Comparison of ENCODE assay signal across 10 cellular contexts in the genomic region with DNA sequence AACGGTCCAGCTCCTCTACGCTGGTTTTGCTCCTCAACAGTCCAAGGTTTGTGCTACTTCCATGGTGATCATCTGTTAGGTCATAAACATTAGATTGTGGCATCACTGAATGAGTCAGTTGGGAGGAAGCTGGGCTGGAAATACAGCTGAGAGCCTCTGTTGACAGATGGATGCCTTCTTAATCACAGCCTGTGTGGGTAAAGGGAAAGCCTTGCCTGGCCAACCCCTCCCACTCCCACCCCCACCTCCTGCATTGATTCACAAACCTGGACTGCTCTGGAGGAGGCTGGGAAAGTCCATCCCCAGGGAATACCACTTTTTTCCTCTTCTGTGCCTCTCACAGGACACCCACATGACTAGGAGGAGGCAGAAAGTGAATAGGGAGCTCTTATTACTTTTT.
DNase-seq lines count a peak whose midpoint lies in the region; ATAC-seq and TF ChIP-seq lines count a peak whose summit lies in the region.
"Had no signal": no experiment of that assay in that cellular context is flagged by ENCODE, and none has a peak within 500 bp of the region (broad histone marks: within the 10 kb centered on the region; RNA-seq: fewer than 3 reads in every experiment).

No MANE protein-coding gene starts in this region.

- DNase-seq in AG10803 (ENCODE audit: low read depth), result peak; percentile 100
- DNase-seq in NAMALWA (ENCODE audit: low spot score), result peak; percentile 62
- DNase-seq in chondrocyte (ENCODE audit: low spot score), result no peak
- DNase-seq in mucosa of descending colon, result no peak
- DNase-seq in nephron progenitor cell, result no peak
- no peak for DNase-seq in stimulated activated CD4-positive, alpha-beta T cell treated with anti-CD3 and anti-CD28 coated beads, Interleukin-4, amount 100 ng/mL, for 24 hours
- DNase-seq: activated naive CD8-positive, alpha-beta T cell treated with anti-CD3 and anti-CD28 coated beads, Interleukin-2, amount 10 ng/mL, durations not matched to agents 7 days and 5 days had no signal

- peaks cover 52% of the 10 kb centered on the region for H3K4me1 Mint-ChIP-seq in chondrocyte (ENCODE audit: low read depth)
- peaks cover 22% of the 10 kb centered on the region for H3K4me1 Mint-ChIP-seq in nephron progenitor cell

- H3K27me3 Mint-ChIP-seq in chondrocyte (ENCODE audit: low read depth) (no peaks in the 10 kb centered on the region), nephron progenitor cell (ENCODE audit: low read depth, poor library complexity) (peaks cover 3% of the 10 kb centered on the region)

- H3K36me3 Mint-ChIP-seq in chondrocyte (ENCODE audit: low read depth) (no peaks in the 10 kb centered on the region), nephron progenitor cell (ENCODE audit: low read depth) (no peaks in the 10 kb centered on the region)
- H3K36me3 Mint-ChIP-seq: activated naive CD8-positive, alpha-beta T cell treated with anti-CD3 and anti-CD28 coated beads, Interleukin-2, amount 10 ng/mL, durations not matched to agents 7 days and 5 days had no signal

- H3K4me1 ChIP-seq in mucosa of descending colon (ENCODE audit: low read depth), result no peaks in the 10 kb centered on the region

- H3K27ac Mint-ChIP-seq in chondrocyte (ENCODE audit: unreplicated experiment) (peak overlapping the region; percentile 95), nephron progenitor cell (no peak overlapping the region)
- H3K27ac Mint-ChIP-seq: activated naive CD8-positive, alpha-beta T cell treated with anti-CD3 and anti-CD28 coated beads, Interleukin-2, amount 10 ng/mL, durations not matched to agents 7 days and 5 days had no signal

- no peaks in the 10 kb centered on the region for H3K9me3 Mint-ChIP-seq in chondrocyte (ENCODE audit: low read depth)
- no peaks in the 10 kb centered on the region for H3K9me3 Mint-ChIP-seq in nephron progenitor cell
- H3K9me3 Mint-ChIP-seq: activated naive CD8-positive, alpha-beta T cell treated with anti-CD3 and anti-CD28 coated beads, Interleukin-2, amount 10 ng/mL, durations not matched to agents 7 days and 5 days had no signal

- no peaks in the 10 kb centered on the region for H3K36me3 ChIP-seq in mucosa of descending colon (ENCODE audit: low read depth)

- TF ChIP-seq CTCF in AG10803 (conservative IDR thresholded peaks at IDR 0.05; ENCODE audit: low read length) (no peak), chondrocyte (IDR thresholded peaks at IDR 0.05) (no peak), mucosa of descending colon (IDR thresholded peaks at IDR 0.05) (no peak), nephron progenitor cell (IDR thresholded peaks at IDR 0.05) (no peak)

- peak; percentile 78 for ATAC-seq in mucosa of descending colon
- ATAC-seq in GM19452 (IDR thresholded peaks at IDR 0.05; ENCODE audit: unreplicated experiment), result no peak
- ATAC-seq in HG02588 (IDR thresholded peaks at IDR 0.05; ENCODE audit: unreplicated experiment), result no peak
- ATAC-seq: GM12878 had no signal

- H3K4me3 ChIP-seq in AG10803 (ENCODE audit: low read length), result no peak overlapping the region
- H3K4me3 ChIP-seq in mucosa of descending colon, result no peak overlapping the region
- H3K4me3 ChIP-seq: GM12878 had no signal

- intact Hi-C loops in mucosa of descending colon (cut with DNase I, micrococcal nuclease), result no loop called here

- H3K4me3 Mint-ChIP-seq in chondrocyte (ENCODE audit: unreplicated experiment) (no peak overlapping the region), nephron progenitor cell (no peak overlapping the region)
- H3K4me3 Mint-ChIP-seq: activated naive CD8-positive, alpha-beta T cell treated with anti-CD3 and anti-CD28 coated beads, Interleukin-2, amount 10 ng/mL, durations not matched to agents 7 days and 5 days had no signal

- H3K9me3 ChIP-seq in mucosa of descending colon, result no peaks in the 10 kb centered on the region

Comparison
In these comparisons a context has a peak if more than half of its experiments do, and no peak if none do; other contexts are left out.
1. DNase-seq: peak in AG10803 (single experiment) and NAMALWA (single experiment); none in chondrocyte (single experiment), mucosa of descending colon (0 of 3), nephron progenitor cell (single experiment) and stimulated activated CD4-positive, alpha-beta T cell treated with anti-CD3 and anti-CD28 coated beads, Interleukin-4, amount 100 ng/mL, for 24 hours (single experiment).